In the genomic region with DNA sequence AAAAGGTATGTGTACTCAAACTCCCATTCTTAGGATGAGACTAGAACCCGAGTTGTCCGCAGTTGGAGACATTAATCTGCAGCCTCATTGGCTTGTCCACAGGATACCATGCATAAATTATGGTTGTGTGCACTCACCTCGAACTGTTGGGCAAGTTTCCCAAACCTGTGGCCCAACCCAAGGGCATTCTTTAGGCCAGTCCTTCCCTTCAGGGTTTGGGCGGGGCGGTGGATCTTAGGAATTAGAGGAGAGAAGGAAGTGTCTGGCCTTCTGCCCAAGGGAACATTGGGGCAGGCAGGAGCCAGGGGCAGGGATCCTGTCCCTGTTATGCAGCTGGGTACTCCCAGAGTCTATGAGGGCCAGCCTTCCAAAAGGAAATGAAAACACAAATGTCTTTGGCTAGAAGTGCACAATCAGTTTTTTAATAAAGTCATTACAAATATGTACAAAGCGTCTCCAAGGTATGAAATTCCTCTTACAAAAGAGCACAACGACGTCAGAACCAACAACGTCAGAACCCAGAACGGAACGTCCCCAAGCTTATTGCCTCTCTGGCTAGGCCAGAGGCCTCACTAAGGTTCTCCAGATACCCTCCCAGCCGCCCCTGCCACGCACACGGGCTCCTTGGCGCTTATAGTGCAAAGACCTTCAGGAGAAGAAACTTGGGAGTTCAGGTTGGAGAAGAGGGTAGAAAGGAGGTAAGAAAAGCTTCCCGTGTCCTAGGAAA, we compare ENCODE assay signal across 17 cellular contexts. TPM values are rescaled to one million over a fixed set of nuclear protein-coding genes. Genes with fewer than 3 reads are reported as not detected.
DNase-seq lines count a peak whose midpoint lies in the region; ATAC-seq and TF ChIP-seq lines count a peak whose summit lies in the region.
"Had no signal": no experiment of that assay in that cellular context is flagged by ENCODE, and none has a peak within 500 bp of the region (broad histone marks: within the 10 kb centered on the region; RNA-seq: fewer than 3 reads in every experiment).

No MANE protein-coding gene starts in this region.

- H3K36me3 Mint-ChIP-seq in T-helper 2 cell treated with Interferon-gamma antibody and Interleukin-4, amounts not matched to agents 5 μg/mL and 100 μg/mL, for 36 hours (ENCODE audit: low read depth), result no peaks in the 10 kb centered on the region

- peak; percentile 75 for DNase-seq in Caki2 (ENCODE audit: low read depth)
- peak; percentile 17 for DNase-seq in NCI-H69 (lab: John Stamatoyannopoulos, UW)
- peak; percentile 48 for DNase-seq in iPS-NIHi11 (ENCODE audit: low spot score)
- peak; percentile 13 for DNase-seq in renal cortical epithelial cell (ENCODE audit: low read depth)
- DNase-seq in stomach, result no peak
- no peak for DNase-seq in T-helper 2 cell treated with Interferon-gamma antibody and Interleukin-4, amounts not matched to agents 5 μg/mL and 100 μg/mL, for 36 hours (ENCODE audit: low spot score)
- DNase-seq: Caco-2; CD4-positive, CD25-positive, alpha-beta regulatory T cell; GM23248; KBM-7; NCI-H1436 treated with DMSO at 0.1 percent for 48 hours; NCI-H2081; NCI-H524 had no signal

- TF ChIP-seq EP300 in stomach (IDR thresholded peaks at IDR 0.05), result no peak

- no peak overlapping the region for H3K4me3 ChIP-seq in stomach
- H3K4me3 ChIP-seq: GM12878, GM23248 had no signal

- peaks cover 20% of the 10 kb centered on the region for H3K27me3 Mint-ChIP-seq in T-helper 2 cell treated with Interferon-gamma antibody and Interleukin-4, amounts not matched to agents 5 μg/mL and 100 μg/mL, for 36 hours (ENCODE audit: low read depth)

- H3K27me3 ChIP-seq in stomach, result peaks cover 0 to 69% (median 4%) of the 10 kb centered on the region in 3 donors

- H3K4me3 Mint-ChIP-seq in T-helper 2 cell treated with Interferon-gamma antibody and Interleukin-4, amounts not matched to agents 5 μg/mL and 100 μg/mL, for 36 hours, result no peak overlapping the region
- H3K4me3 Mint-ChIP-seq: CD4-positive, CD25-positive, alpha-beta regulatory T cell had no signal

- in situ Hi-C loops in Caki2 (cut with HindIII; ENCODE audit: low pct_unique_long_range_greater_than_20kb, low sequenced_read_pairs), result no loop called here

- H3K4me1 ChIP-seq in stomach, result peaks cover 0 to 12% (median under 1%) of the 10 kb centered on the region in 4 donors
- H3K4me1 ChIP-seq: Caco-2 had no signal

- H3K4me1 Mint-ChIP-seq in T-helper 2 cell treated with Interferon-gamma antibody and Interleukin-4, amounts not matched to agents 5 μg/mL and 100 μg/mL, for 36 hours (ENCODE audit: low read depth), result no peaks in the 10 kb centered on the region

- H3K36me3 ChIP-seq in stomach, result no peaks in the 10 kb centered on the region

- H3K27ac ChIP-seq in stomach, result no peak overlapping the region
- H3K27ac ChIP-seq: GM23248 had no signal

- intact Hi-C loops in stomach (cut with DNase I; ENCODE audit: low total_unique reads), result no loop called here

- TF ChIP-seq CTCF in stomach (IDR thresholded peaks at IDR 0.05), result no peak

- H3K9me3 Mint-ChIP-seq in T-helper 2 cell treated with Interferon-gamma antibody and Interleukin-4, amounts not matched to agents 5 μg/mL and 100 μg/mL, for 36 hours, result no peaks in the 10 kb centered on the region

- no peak for TF ChIP-seq POLR2A in stomach (IDR thresholded peaks at IDR 0.05)

- H3K9me3 ChIP-seq in stomach, result no peaks in the 10 kb centered on the region
- H3K9me3 ChIP-seq: Caco-2 had no signal

- no peak for ATAC-seq in GM18909 (IDR thresholded peaks at IDR 0.05; ENCODE audit: poor library complexity, unreplicated experiment)
- no peak for ATAC-seq in activated CD4-positive, CD25-positive, alpha-beta regulatory T cell treated with anti-CD3 and anti-CD28 coated beads, Interleukin-2, amount 50 U/mL, for 24 hours
- ATAC-seq: GM12878 had no signal

- WGBS in stomach, 5 donors, result 78 to 82% (median 79%) methylated on average over 15 to 16 of the region's 16 CpGs

- H3K27ac Mint-ChIP-seq in T-helper 2 cell treated with Interferon-gamma antibody and Interleukin-4, amounts not matched to agents 5 μg/mL and 100 μg/mL, for 36 hours, result no peak overlapping the region
- H3K27ac Mint-ChIP-seq: CD4-positive, CD25-positive, alpha-beta regulatory T cell had no signal

RNA-seq across cellular contexts. Expression of gene HRK, which starts 25.3 kb away (rescaled TPM):
- total RNA-seq in Caki2 (2014; rRNA removed; shearing (Covaris generic); ENCODE audit: low replicate concordance), result 0.12 and 0.54 TPM in 2 replicates
- total RNA-seq in renal cortical epithelial cell (0.05 TPM in 1 of 2 replicates, not detected in the other), stomach (under 1 TPM in 1 of 5 donors, not detected in 4; 0.18 TPM)
- polyA plus RNA-seq in stomach, result under 1 TPM in 2 of 3 donors, not detected in 1; 0.06 to 0.25 TPM
- total RNA-seq: GM12878, GM23248, RPMI7951 had no signal
- polyA plus RNA-seq: CD4-positive, CD25-positive, alpha-beta regulatory T cell; GM12878; GM23248 had no signal

RNA-seq across cellular contexts. Expression of gene FBXW8, which starts 54.8 kb away (rescaled TPM):
- total RNA-seq in Caki2 (2014; rRNA removed; shearing (Covaris generic); ENCODE audit: low replicate concordance), result 18.9 and 20.9 TPM in 2 replicates
- total RNA-seq in renal cortical epithelial cell, result 10.4 and 17.9 TPM in 2 replicates
- 10 to 100 TPM in 3 of 5 donors, 1 to 10 TPM in 2; 4.1 to 28.7 (median 19.6) TPM for total RNA-seq in stomach
- 1 to 10 TPM; 3.2 to 4.1 (median 3.3) TPM for polyA plus RNA-seq in stomach

Comparison
In these comparisons a context has a peak if more than half of its experiments do, and no peak if none do; other contexts are left out.
1. DNase-seq: peak in Caki2 (single experiment), NCI-H69 (single experiment), iPS-NIHi11 (single experiment) and renal cortical epithelial cell (single experiment); none in stomach (single experiment) and T-helper 2 cell treated with Interferon-gamma antibody and Interleukin-4, amounts not matched to agents 5 μg/mL and 100 μg/mL, for 36 hours (single experiment).